In genomic region chr7:133512560-133512959, GRCh38 we compare ENCODE assay signal across 19 cellular contexts.
DNase-seq lines count a peak whose midpoint lies in the region; ATAC-seq and TF ChIP-seq lines count a peak whose summit lies in the region.
"Had no signal": no experiment of that assay in that cellular context is flagged by ENCODE, and none has a peak within 500 bp of the region (broad histone marks: within the 10 kb centered on the region; RNA-seq: fewer than 3 reads in every experiment).

No MANE protein-coding gene starts in this region.

- peaks cover 42% of the 10 kb centered on the region for H3K36me3 Mint-ChIP-seq in activated naive CD4-positive, alpha-beta T cell treated with anti-CD3 and anti-CD28 coated beads for 36 hours (ENCODE audit: low read depth)

- no peaks in the 10 kb centered on the region for H3K27me3 ChIP-seq in ascending aorta
- H3K27me3 ChIP-seq: uterus had no signal

- H3K27ac Mint-ChIP-seq in activated naive CD4-positive, alpha-beta T cell treated with anti-CD3 and anti-CD28 coated beads for 36 hours, result no peak overlapping the region
- H3K27ac Mint-ChIP-seq: B cell; stimulated activated naive B cell treated with anti-CD40 and anti-IgM and Interleukin-4, amounts not matched to agents 10 μg/mL and 1 μg/mL and 100 μg/mL, for 72 hours had no signal

- H3K4me1 ChIP-seq in ascending aorta, result no peaks in the 10 kb centered on the region
- H3K4me1 ChIP-seq: uterus had no signal

- DNase-seq in Caki2 (ENCODE audit: low read depth) (peak; percentile 67), amniotic epithelial cell (ENCODE audit: low read depth) (peak; percentile 84), fibroblast of villous mesenchyme (ENCODE audit: low read depth) (peak; percentile 50), ascending aorta (ENCODE audit: low spot score in 2 of 2) (no peak), SHP77 treated with DMSO at 0.1 percent for 48 hours (lab: John Stamatoyannopoulos, UW) (no peak)
- no peak for DNase-seq in activated CD4-positive, alpha-beta T cell treated with anti-CD3 and anti-CD28 coated beads, Interleukin-2, amount 50 U/mL, for 48 hours
- DNase-seq in activated naive CD4-positive, alpha-beta T cell treated with anti-CD3 and anti-CD28 coated beads for 36 hours, result no peak
- DNase-seq: activated CD8-positive, alpha-beta memory T cell treated with anti-CD3 and anti-CD28 coated beads, Interleukin-2, amount 50 U/mL, for 4 hours; DMS53; retina; stimulated activated CD4-positive, alpha-beta T cell treated with anti-CD3 and anti-CD28 coated beads, Interleukin-4, amount 100 ng/mL, for 1 hour; stimulated activated naive B cell treated with anti-CD40 and anti-IgM and Interleukin-4, amounts not matched to agents 10 μg/mL and 1 μg/mL and 100 μg/mL, for 72 hours; uterus; WERI-Rb-1 had no signal

- H3K9me3 ChIP-seq in ascending aorta, result no peaks in the 10 kb centered on the region
- H3K9me3 ChIP-seq: uterus had no signal

- no peaks in the 10 kb centered on the region for H3K36me3 ChIP-seq in ascending aorta
- H3K36me3 ChIP-seq: uterus, WERI-Rb-1 had no signal

- H3K4me3 ChIP-seq in fibroblast of villous mesenchyme (ENCODE audit: low read depth, low read length) (no peak overlapping the region), ascending aorta (no peak overlapping the region)
- H3K4me3 ChIP-seq: coronary artery, uterus had no signal

- no peaks in the 10 kb centered on the region for H3K4me1 Mint-ChIP-seq in activated naive CD4-positive, alpha-beta T cell treated with anti-CD3 and anti-CD28 coated beads for 36 hours (ENCODE audit: low read depth)
- H3K4me1 Mint-ChIP-seq: B cell had no signal

- no peaks in the 10 kb centered on the region for H3K27me3 Mint-ChIP-seq in activated naive CD4-positive, alpha-beta T cell treated with anti-CD3 and anti-CD28 coated beads for 36 hours (ENCODE audit: low read depth)
- H3K27me3 Mint-ChIP-seq: B cell; stimulated activated naive B cell treated with anti-CD40 and anti-IgM and Interleukin-4, amounts not matched to agents 10 μg/mL and 1 μg/mL and 100 μg/mL, for 72 hours had no signal

- TF ChIP-seq CTCF in fibroblast of villous mesenchyme (IDR thresholded peaks at IDR 0.05; ENCODE audit: insufficient read depth, low read depth, low read length), result no peak
- no peak for TF ChIP-seq CTCF in ascending aorta (IDR thresholded peaks at IDR 0.05)

- intact Hi-C loops in ascending aorta (cut with DNase I), result no loop called here
- intact Hi-C loops in activated naive CD4-positive, alpha-beta T cell treated with anti-CD3 and anti-CD28 coated beads for 36 hours (cut with micrococcal nuclease), result no loop called here

- no peak overlapping the region for H3K27ac ChIP-seq in ascending aorta
- H3K27ac ChIP-seq: coronary artery, uterus, WERI-Rb-1 had no signal

- no peak overlapping the region for H3K4me3 Mint-ChIP-seq in activated naive CD4-positive, alpha-beta T cell treated with anti-CD3 and anti-CD28 coated beads for 36 hours
- H3K4me3 Mint-ChIP-seq: B cell; stimulated activated naive B cell treated with anti-CD40 and anti-IgM and Interleukin-4, amounts not matched to agents 10 μg/mL and 1 μg/mL and 100 μg/mL, for 72 hours had no signal

- in situ Hi-C loops in Caki2 (cut with HindIII; ENCODE audit: low pct_unique_long_range_greater_than_20kb, low sequenced_read_pairs), result no loop called here

- H3K9me3 Mint-ChIP-seq in activated naive CD4-positive, alpha-beta T cell treated with anti-CD3 and anti-CD28 coated beads for 36 hours, result peaks cover 13% of the 10 kb centered on the region
- H3K9me3 Mint-ChIP-seq: immature natural killer cell had no signal

- CTCF ChIA-PET in activated naive CD4-positive, alpha-beta T cell treated with anti-CD3 and anti-CD28 coated beads for 36 hours (lab: Charles Lee), result no interaction called here

- ATAC-seq in HG03520 (IDR thresholded peaks at IDR 0.05; ENCODE audit: unreplicated experiment), result peak; percentile 79
- ATAC-seq: activated naive CD4-positive, alpha-beta T cell treated with anti-CD3 and anti-CD28 coated beads, Interleukin-2, amount 50 U/mL, for 72 hours; stimulated activated naive B cell treated with anti-CD40 and anti-IgM and Interleukin-4, amounts not matched to agents 10 μg/mL and 1 μg/mL and 100 μg/mL, for 72 hours had no signal

Comparison
In these comparisons a context has a peak if more than half of its experiments do, and no peak if none do; other contexts are left out.
1. DNase-seq: peak in Caki2 (single experiment), amniotic epithelial cell (single experiment) and fibroblast of villous mesenchyme (single experiment); none in activated CD4-positive, alpha-beta T cell treated with anti-CD3 and anti-CD28 coated beads, Interleukin-2, amount 50 U/mL, for 48 hours (0 of 2), ascending aorta (0 of 2), SHP77 treated with DMSO at 0.1 percent for 48 hours (single experiment) and activated naive CD4-positive, alpha-beta T cell treated with anti-CD3 and anti-CD28 coated beads for 36 hours (single experiment).